In the genomic region with DNA sequence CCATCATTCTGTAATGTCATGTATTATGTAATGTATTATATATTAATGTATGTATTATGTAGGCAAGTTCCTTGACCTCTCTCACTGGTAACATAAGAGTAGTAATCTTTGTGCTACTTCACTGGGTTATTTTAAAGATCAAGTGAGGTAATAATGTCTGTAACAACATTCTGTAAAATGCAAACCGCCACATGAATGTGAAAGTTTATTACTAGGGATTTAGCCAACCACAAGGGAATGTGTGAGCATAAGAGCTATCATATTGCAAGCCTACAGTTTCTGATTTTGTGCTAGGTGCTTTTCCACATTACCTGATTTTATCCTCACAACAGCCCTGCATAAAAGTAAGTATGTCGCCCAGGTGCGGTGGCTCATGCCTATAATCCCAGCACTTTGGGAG, we compare ENCODE assay signal across 17 cellular contexts. TPM values are rescaled to one million over a fixed set of nuclear protein-coding genes. Genes with fewer than 3 reads are reported as not detected.
"Had no signal": no experiment of that assay in that cellular context is flagged by ENCODE, and none has a peak within 500 bp of the region (broad histone marks: within the 10 kb centered on the region; RNA-seq: fewer than 3 reads in every experiment).

No MANE protein-coding gene starts in this region.

RNA-seq across cellular contexts. Expression of gene RHD, which starts 52.1 kb away (rescaled TPM):
- total RNA-seq: activated naive CD4-positive, alpha-beta T cell treated with anti-CD3 and anti-CD28 coated beads for 36 hours; activated naive CD4-positive, alpha-beta T cell treated with anti-CD3 and anti-CD28 coated beads, Interleukin-2, amount 50 U/mL, for 72 hours; activated naive CD8-positive, alpha-beta T cell treated with anti-CD3 and anti-CD28 coated beads for 36 hours; activated naive CD8-positive, alpha-beta T cell treated with anti-CD3 and anti-CD28 coated beads, Interleukin-2, amount 10 ng/mL, durations not matched to agents 7 days and 5 days; activated T-cell treated with anti-CD3 and anti-CD28 coated beads, Interleukin-2, amount 50 U/mL, for 4 hours; activated T-helper 1 cell treated with anti-CD3 and anti-CD28 coated beads, Interleukin-12 subunit alpha, Interleukin-12 subunit beta, Interleukin-2, Interleukin-4 antibody, amounts not matched to agents 30 ng/mL and 10 ng/mL and 1 ng/mL, durations not matched to agents 14 hours and 24 hours and 36 hours; activated T-helper 2 cell treated with anti-CD3 and anti-CD28 coated beads, Interferon-gamma antibody, Interleukin-2, Interleukin-4, amounts not matched to agents 10 μg/mL and 5 μg/mL and 100 μg/mL, durations not matched to agents 14 hours and 24 hours and 36 hours; aorta; ascending aorta; astrocyte; body of pancreas; breast epithelium; bronchial epithelial cell; cardiac muscle cell; cardiac septum; chondrocyte had no signal
- polyA plus RNA-seq: adipose tissue, aorta had no signal
